In genomic region chr1:145720878-145721671, GRCh38 we compare ENCODE assay signal across 8 cellular contexts. TPM values are rescaled to one million over a fixed set of nuclear protein-coding genes. Genes with fewer than 3 reads are reported as not detected.
DNase-seq lines count a peak whose midpoint lies in the region; ATAC-seq and TF ChIP-seq lines count a peak whose summit lies in the region.

No MANE protein-coding gene starts in this region.

- ATAC-seq in GM18868 (IDR thresholded peaks at IDR 0.05; ENCODE audit: unreplicated experiment) (peak; percentile 66), IMR-90 (ENCODE audit: low read depth) (peak; percentile 88)
- ATAC-seq in activated naive CD4-positive, alpha-beta T cell treated with anti-CD3 and anti-CD28 coated beads, Interleukin-2, amount 50 U/mL, for 72 hours, result peak; percentile 89 to 95

- H4K20me1 ChIP-seq in IMR-90 (ENCODE audit: insufficient read depth, low read length), result no peaks in the 10 kb centered on the region

- peak overlapping the region; percentile 79; the same call in 1 of the 2 replicates for H3K23ac ChIP-seq in IMR-90 (ENCODE audit: low read depth, low read length)

- peaks cover 27% of the 10 kb centered on the region for H3K4me1 ChIP-seq in IMR-90 (ENCODE audit: control insufficient read depth, insufficient read depth, low read length)
- peaks cover 4 to 10% (median 8%) of the 10 kb centered on the region in 4 donors for H3K4me1 ChIP-seq in transverse colon

- H2BK15ac ChIP-seq in IMR-90 (ENCODE audit: low read depth, low read length), result peak overlapping the region; percentile 75; the same call in 2 of the 3 replicates

- TF ChIP-seq CTCF in AG09309 (IDR thresholded peaks at IDR 0.05; ENCODE audit: control insufficient read depth, insufficient read depth, low read depth, low read length, missing control alignments), result peak; percentile 85
- TF ChIP-seq CTCF in IMR-90 (conservative IDR thresholded peaks at IDR 0.05; ENCODE audit: low read depth, low read length), result peak; percentile 83
- peak; percentile 80 to 96 (median 94) for TF ChIP-seq CTCF in transverse colon (IDR thresholded peaks at IDR 0.05)

- H3K4ac ChIP-seq in IMR-90 (ENCODE audit: low read depth, low read length), result peak overlapping the region; percentile 99

- H2AK9ac ChIP-seq in IMR-90 (replicated peaks; ENCODE audit: low read depth, low read length, poor library complexity), result peak overlapping the region; percentile 94

- in situ Hi-C loops in IMR-90 (cut with MboI; ENCODE audit: low sequenced_read_pairs), result no loop called here
- in situ Hi-C loops in transverse colon (cut with MboI; ENCODE audit: low pct_ligation_motif_present in 1 of 4, low pct_unique_long_range_greater_than_20kb in 1 of 4, low sequenced_read_pairs in 3 of 4), result no loop called here

- TF ChIP-seq EP300 in transverse colon (IDR thresholded peaks at IDR 0.05; ENCODE audit: low read depth), result no peak

- BruUV-seq in IMR-90 (replicated peaks; lab: Mats Ljungman, UMichigan), result no TSS peak

- dilution Hi-C loops in IMR-90 (cut with HindIII; ENCODE audit: low sequenced_read_pairs, unreplicated experiment), result no loop called here

- H3K56ac ChIP-seq in IMR-90 (ENCODE audit: extremely low read depth, insufficient read depth, low read length), result peak overlapping the region; percentile 71

- no peak overlapping the region for H3K27ac Mint-ChIP-seq in activated naive CD4-positive, alpha-beta T cell treated with anti-CD3 and anti-CD28 coated beads, Interleukin-2, amount 50 U/mL, for 72 hours

- peak overlapping the region; percentile 92 for H2BK5ac ChIP-seq in IMR-90 (ENCODE audit: low read depth, low read length, poor library complexity, severe bottlenecking)

- peak; percentile 81 for TF ChIP-seq RAD21 in IMR-90 (IDR thresholded peaks at IDR 0.05; ENCODE audit: low read length)

- peak overlapping the region; percentile 66 for H4K5ac ChIP-seq in IMR-90 (ENCODE audit: low read depth, low read length)

- peak overlapping the region; percentile 88 for H2AK5ac ChIP-seq in IMR-90 (ENCODE audit: low read depth, low read length)

- peak overlapping the region; percentile 39 for H3K4me3 ChIP-seq in AG09309 (ENCODE audit: control insufficient read depth, low read depth, low read length)
- H3K4me3 ChIP-seq in IMR-90 (ENCODE audit: insufficient read depth, low read depth, low read length), result peak overlapping the region; percentile 23; the same call in 1 of the 2 replicates
- peak overlapping the region in 2 of 4 donors; percentile 9 to 25 for H3K4me3 ChIP-seq in transverse colon

- peak overlapping the region; percentile 96 for H4K91ac ChIP-seq in IMR-90 (ENCODE audit: insufficient read depth, low read depth, low read length)

- POLR2A ChIA-PET in IMR-90 (lab: Charles Lee; ENCODE audit: unreplicated experiment), result no interaction called here

- 7% methylated on average over 24 of the region's 47 CpGs; no CpG with 5 or more reads in 1 of the 2 experiments for WGBS in IMR-90 (ENCODE audit: extremely low coverage in 2 of 2, insufficient read length in 1 of 2), 2 experiments
- WGBS in transverse colon (ENCODE audit: low coverage in 1 of 2), 2 donors, result 14% methylated on average over 41 of the region's 47 CpGs; no CpG with 5 or more reads in 1 of the 2 donors

- H3K79me1 ChIP-seq in IMR-90 (ENCODE audit: low read depth in 1 of 2, low read length in 2 of 2), result no peaks in the 10 kb centered on the region; a peak in 1 of 4 replicates

- H3K9me3 ChIP-seq in IMR-90 (ENCODE audit: control insufficient read depth, insufficient read depth, low read length) (no peaks in the 10 kb centered on the region), transverse colon (no peaks in the 10 kb centered on the region)

- DNase-seq in AG09309 (ENCODE audit: low read depth) (no peak), IMR-90 (peak; percentile 59), SKM-1 (lab: John Stamatoyannopoulos, UW; ENCODE audit: unreplicated experiment) (peak; percentile 14), cardiac septum (ENCODE audit: low spot score) (peak; percentile 88), pons (ENCODE audit: low spot score) (peak; percentile 31), transverse colon (peak; percentile 71)
- DNase-seq in activated naive CD4-positive, alpha-beta T cell treated with anti-CD3 and anti-CD28 coated beads, Interleukin-2, amount 50 U/mL, for 72 hours (ENCODE audit: low spot score in 2 of 2), result peak; percentile 72 to 84

- intact Hi-C loops in IMR-90 (cut with micrococcal nuclease) (loop anchor here (10.0 kb wide), 1 partner anchor 104 kb away; the partner anchor contains the start of genes POLR3C and RNF115), cardiac septum (cut with DNase I) (no loop called here), transverse colon (cut with DNase I; ENCODE audit: low total_unique reads) (no loop called here)

- H2AFZ ChIP-seq in IMR-90 (replicated peaks; ENCODE audit: low read length, poor library complexity), result peak overlapping the region; percentile 94

- H3K14ac ChIP-seq in IMR-90 (replicated peaks; ENCODE audit: low read depth, low read length), result peak overlapping the region; percentile 87

- H3K27me3 ChIP-seq in IMR-90 (ENCODE audit: control insufficient read depth, insufficient read depth, low read length), result no peaks in the 10 kb centered on the region
- peaks cover 17% of the 10 kb centered on the region for H3K27me3 ChIP-seq in transverse colon

- H2BK20ac ChIP-seq in IMR-90 (ENCODE audit: low read depth, low read length), result peak overlapping the region; percentile 99

- H3K36me3 ChIP-seq in IMR-90 (ENCODE audit: control insufficient read depth, insufficient read depth, low read length), result no peaks in the 10 kb centered on the region
- H3K36me3 ChIP-seq in transverse colon, result no peaks in the 10 kb centered on the region

- CTCF ChIA-PET in IMR-90 (lab: Yijun Ruan, JAX), result interaction anchor here (0.6 to 1.8 kb wide), 5 partner anchors 8 to 103 kb away, joined by 3 to 9 read pairs (median 3); partner anchors contain the start of genes PDZK1, POLR3C and RNF115

- peaks cover 24% of the 10 kb centered on the region for H3K9me1 ChIP-seq in IMR-90 (ENCODE audit: insufficient read depth, low read length)

- no peaks in the 10 kb centered on the region for H3K9me3 Mint-ChIP-seq in activated naive CD4-positive, alpha-beta T cell treated with anti-CD3 and anti-CD28 coated beads, Interleukin-2, amount 50 U/mL, for 72 hours

- TF ChIP-seq POLR2A in IMR-90 (IDR thresholded peaks at IDR 0.05; ENCODE audit: low read depth, low read length) (peak; percentile 38), transverse colon (IDR thresholded peaks at IDR 0.05) (no peak)

- H2BK120ac ChIP-seq in IMR-90 (ENCODE audit: low read depth, low read length), result peak overlapping the region; percentile 99

- peak overlapping the region; percentile 45 for H3K18ac ChIP-seq in IMR-90 (ENCODE audit: low read depth, low read length)

- H3K4me2 ChIP-seq in IMR-90 (ENCODE audit: low read depth, low read length), result peak overlapping the region; percentile 73

- H3K36me3 Mint-ChIP-seq in activated naive CD4-positive, alpha-beta T cell treated with anti-CD3 and anti-CD28 coated beads, Interleukin-2, amount 50 U/mL, for 72 hours, result no peaks in the 10 kb centered on the region

- H3K27ac ChIP-seq in IMR-90 (ENCODE audit: insufficient read depth, low read length) (peak overlapping the region; percentile 62), transverse colon (no peak overlapping the region)

- peak overlapping the region; percentile 49; the same call in 1 of the 2 replicates for H3K9ac ChIP-seq in IMR-90 (ENCODE audit: low read depth, low read length)

- H4K8ac ChIP-seq in IMR-90 (ENCODE audit: low read depth in 2 of 2, low read length in 2 of 2), result peak overlapping the region; percentile 65 to 95

TF ChIP-seq in IMR-90, 13 proteins besides CTCF, POLR2A, EP300 and RAD21:
- TF ChIP-seq MAFK (IDR thresholded peaks at IDR 0.05; ENCODE audit: low read depth, low read length) (no peak), MAZ (IDR thresholded peaks at IDR 0.05; ENCODE audit: borderline replicate concordance, low read depth, low read length) (peak; percentile 78; the same call in 1 of the 2 replicates), MXI1 (IDR thresholded peaks at IDR 0.05; ENCODE audit: borderline replicate concordance, low read depth, low read length) (peak; percentile 42; the same call in 1 of the 2 replicates), SMC3 (IDR thresholded peaks at IDR 0.05; ENCODE audit: low read depth, low read length) (peak; percentile 64), FOS (IDR thresholded peaks at IDR 0.05; ENCODE audit: low read depth, low read length) (no peak)

RNA-seq across cellular contexts. Expression of gene CD160, which starts 1.8 kb away (rescaled TPM):
- total RNA-seq in IMR-90 (2012; rRNA removed), result not detected in 2 replicates
- not detected in 2 replicates for polyA plus RNA-seq in IMR-90 (2012; rRNA removed)
- polyA plus RNA-seq in IMR-90 (2012; cell fraction: cytosol; rRNA removed), result not detected in 2 replicates
- polyA plus RNA-seq in IMR-90 (2012; cell fraction: nucleus; rRNA removed; ENCODE audit: low replicate concordance), result not detected in 2 replicates
- under 1 TPM in 1 of 2 donors, not detected in 1; 0.64 TPM for total RNA-seq in activated naive CD4-positive, alpha-beta T cell treated with anti-CD3 and anti-CD28 coated beads, Interleukin-2, amount 50 U/mL, for 72 hours
- total RNA-seq in cardiac septum, result 0.22 TPM
- total RNA-seq in transverse colon, result 1 to 10 TPM in 1 of 4 donors, under 1 TPM in 1, not detected in 2; 0.82 to 1.6 TPM

RNA-seq across cellular contexts. Expression of gene PDZK1, which starts 13.9 kb away (rescaled TPM):
- 1.4 and 1.7 TPM in 2 replicates for total RNA-seq in IMR-90 (2012; rRNA removed)
- 1.6 and 2.1 TPM in 2 replicates for polyA plus RNA-seq in IMR-90 (2012; rRNA removed)
- polyA plus RNA-seq in IMR-90 (2012; cell fraction: cytosol; rRNA removed), result 0.21 and 1.9 TPM in 2 replicates
- 0.42 and 4.7 TPM in 2 replicates for polyA plus RNA-seq in IMR-90 (2012; cell fraction: nucleus; rRNA removed; ENCODE audit: low replicate concordance)
- not detected for total RNA-seq in activated naive CD4-positive, alpha-beta T cell treated with anti-CD3 and anti-CD28 coated beads, Interleukin-2, amount 50 U/mL, for 72 hours
- total RNA-seq in cardiac septum, result 0.48 TPM
- total RNA-seq in transverse colon, result 1 to 10 TPM in 3 of 4 donors, not detected in 1; 1.9 to 3.0 (median 2.2) TPM
